Comparison of ENCODE assay signal across 29 cellular contexts in the genomic region with DNA sequence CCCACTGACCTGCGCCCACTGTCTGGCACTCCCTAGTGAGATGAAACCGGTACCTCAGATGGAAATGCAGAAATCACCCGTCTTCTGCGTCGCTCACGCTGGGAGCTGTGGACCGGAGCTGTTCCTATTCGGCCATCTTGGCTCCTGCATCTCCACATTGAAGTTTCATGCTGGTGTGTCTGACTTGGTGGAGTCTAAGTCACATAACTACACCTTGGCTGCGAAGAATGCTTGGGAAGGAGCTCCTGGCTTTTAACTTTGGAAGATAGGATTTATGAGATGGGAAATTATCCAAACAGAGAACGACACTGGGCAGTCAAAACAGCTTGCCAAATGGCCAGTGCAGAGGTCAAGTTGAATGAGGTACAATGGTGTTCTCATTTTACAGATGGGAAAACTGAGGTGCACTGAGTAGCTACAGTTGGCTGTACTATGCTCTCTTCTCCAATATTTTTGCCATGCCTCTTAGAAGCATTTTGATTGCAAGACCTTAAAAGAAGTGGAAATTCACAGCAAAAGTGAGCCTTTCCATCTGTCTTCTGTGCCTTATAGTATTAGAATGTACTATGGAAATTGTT. TPM values are rescaled to one million over a fixed set of nuclear protein-coding genes. Genes with fewer than 3 reads are reported as not detected.
DNase-seq lines count a peak whose midpoint lies in the region; ATAC-seq and TF ChIP-seq lines count a peak whose summit lies in the region.
"Had no signal": no experiment of that assay in that cellular context is flagged by ENCODE, and none has a peak within 500 bp of the region (broad histone marks: within the 10 kb centered on the region; RNA-seq: fewer than 3 reads in every experiment).

No MANE protein-coding gene starts in this region.

- peak overlapping the region; percentile 59; the same call in 1 of the 2 replicates for H3K9ac ChIP-seq in KMS-11

- H3K27ac Mint-ChIP-seq in progenitor cell of endocrine pancreas, result peak overlapping the region; percentile 71
- H3K27ac Mint-ChIP-seq: activated CD4-positive, alpha-beta memory T cell treated with anti-CD3 and anti-CD28 coated beads, Interleukin-2, amount 10 ng/mL, durations not matched to agents 7 days and 5 days; HFFc6; naive thymus-derived CD8-positive, alpha-beta T cell; stimulated activated naive CD8-positive, alpha-beta T cell treated with anti-CD3 and anti-CD28 coated beads, Interleukin-15, amount 100 ng/mL, for 72 hours; T-helper 2 cell treated with Interferon-gamma antibody and Interleukin-4, amounts not matched to agents 5 μg/mL and 100 μg/mL, for 36 hours had no signal

- H3K9me3 ChIP-seq in iPS DF 6.9 (ENCODE audit: control insufficient read depth, insufficient read depth, low read length), result no peaks in the 10 kb centered on the region
- H3K9me3 ChIP-seq: prostate gland, SJSA1, tibial nerve had no signal

- H4K20me1 ChIP-seq in KMS-11 (ENCODE audit: insufficient read depth), result no peaks in the 10 kb centered on the region

- no CpG with 5 or more reads among the region's 10 CpGs for WGBS in iPS DF 6.9 (ENCODE audit: insufficient coverage, insufficient read length)

- H3K79me2 ChIP-seq in KMS-11 (ENCODE audit: insufficient read depth, low read depth), result no peaks in the 10 kb centered on the region

- H3K36me3 ChIP-seq in KMS-11 (ENCODE audit: insufficient read depth) (no peaks in the 10 kb centered on the region), iPS DF 6.9 (ENCODE audit: control insufficient read depth, insufficient read depth, low read length) (no peaks in the 10 kb centered on the region)
- H3K36me3 ChIP-seq: prostate gland, SJSA1, tibial nerve had no signal

- H3K27me3 Mint-ChIP-seq in progenitor cell of endocrine pancreas, result no peaks in the 10 kb centered on the region

- H3K4me2 ChIP-seq in KMS-11, result peak overlapping the region; percentile 1; the same call in 1 of the 2 replicates

- DNase-seq in iPS DF 6.9 (ENCODE audit: low read depth, low spot score) (no peak), progenitor cell of endocrine pancreas (ENCODE audit: low spot score, unreplicated experiment) (no peak), D341Med (ENCODE audit: low spot score) (no peak)
- DNase-seq in NK-92 treated with Interleukin-12 subunit alpha and Interleukin-12 subunit beta, amount 100 ng/mL, for 24 hours (lab: John Stamatoyannopoulos, UW), result no peak
- DNase-seq: activated CD4-positive, alpha-beta memory T cell treated with anti-CD3 and anti-CD28 coated beads, Interleukin-2, amount 10 ng/mL, durations not matched to agents 7 days and 5 days; activated CD4-positive, CD25-positive, alpha-beta regulatory T cell; activated naive CD4-positive, alpha-beta T cell treated with Interleukin-2 at 50 U/mL for 16 hours; amniotic stem cell; dorsolateral prefrontal cortex; foreskin melanocyte; HFFc6; IMR-90; left colon; MM.1S; NCI-H1694 treated with DMSO at 0.1 percent for 48 hours; NCI-H226; small intestine; stimulated activated CD4-positive, alpha-beta T cell treated with anti-CD3 and anti-CD28 coated beads, Interleukin-4, amount 100 ng/mL, for 1 hour; stimulated activated naive CD8-positive, alpha-beta T cell treated with anti-CD3 and anti-CD28 coated beads, Interleukin-15, amount 100 ng/mL, for 72 hours had no signal

- H3K27ac ChIP-seq in KMS-11 (peak overlapping the region; percentile 28; the same call in 1 of the 2 replicates), iPS DF 6.9 (ENCODE audit: low read length) (no peak overlapping the region)
- H3K27ac ChIP-seq: dorsolateral prefrontal cortex, prostate gland, SJSA1, tibial nerve had no signal

- H3K27me3 ChIP-seq in KMS-11 (ENCODE audit: insufficient read depth, low read depth) (no peaks in the 10 kb centered on the region), iPS DF 6.9 (ENCODE audit: control insufficient read depth, insufficient read depth, low read length) (no peaks in the 10 kb centered on the region)
- H3K27me3 ChIP-seq: dorsolateral prefrontal cortex, tibial nerve had no signal

- peak overlapping the region; percentile 70 for H3K4me3 Mint-ChIP-seq in progenitor cell of endocrine pancreas (ENCODE audit: low read depth)
- H3K4me3 Mint-ChIP-seq: activated CD4-positive, alpha-beta memory T cell treated with anti-CD3 and anti-CD28 coated beads, Interleukin-2, amount 10 ng/mL, durations not matched to agents 7 days and 5 days; HFFc6; T-helper 2 cell treated with Interferon-gamma antibody and Interleukin-4, amounts not matched to agents 5 μg/mL and 100 μg/mL, for 36 hours had no signal

- ATAC-seq in SK-N-SH treated with all-trans-retinoic acid at 6 μM for 48 hours, result peak; percentile 34; the same call in 1 of the 3 replicates
- no peak for ATAC-seq in HG03175 (IDR thresholded peaks at IDR 0.05; ENCODE audit: unreplicated experiment)
- ATAC-seq: left colon; naive thymus-derived CD8-positive, alpha-beta T cell; stimulated activated naive CD8-positive, alpha-beta T cell treated with anti-CD3 and anti-CD28 coated beads, Interleukin-15, amount 100 ng/mL, for 72 hours had no signal

- peaks cover 3% of the 10 kb centered on the region for H3K9me3 Mint-ChIP-seq in progenitor cell of endocrine pancreas (ENCODE audit: low read depth)
- H3K9me3 Mint-ChIP-seq: activated CD4-positive, alpha-beta memory T cell treated with anti-CD3 and anti-CD28 coated beads, Interleukin-2, amount 10 ng/mL, durations not matched to agents 7 days and 5 days; HFFc6; T-helper 2 cell treated with Interferon-gamma antibody and Interleukin-4, amounts not matched to agents 5 μg/mL and 100 μg/mL, for 36 hours had no signal

- H3K4me3 ChIP-seq in KMS-11 (IDR thresholded peaks at IDR 0.05; ENCODE audit: insufficient read depth, low read depth, low read length) (no peak overlapping the region), iPS DF 6.9 (ENCODE audit: low read length) (peak overlapping the region; percentile 31; the same call in 1 of the 2 replicates)
- H3K4me3 ChIP-seq: dorsolateral prefrontal cortex, prostate gland, SJSA1, tibial nerve had no signal

- peak overlapping the region; percentile 56 for H2AFZ ChIP-seq in KMS-11 (ENCODE audit: low read depth)

- TF ChIP-seq CTCF in KMS-11 (conservative IDR thresholded peaks at IDR 0.05; ENCODE audit: low read depth, low read length) (no peak), progenitor cell of endocrine pancreas (IDR thresholded peaks at IDR 0.05; ENCODE audit: unreplicated experiment) (no peak)

- peaks cover 5% of the 10 kb centered on the region for H3K4me1 Mint-ChIP-seq in progenitor cell of endocrine pancreas (ENCODE audit: low read depth)
- H3K4me1 Mint-ChIP-seq: activated CD4-positive, alpha-beta memory T cell treated with anti-CD3 and anti-CD28 coated beads, Interleukin-2, amount 10 ng/mL, durations not matched to agents 7 days and 5 days; stimulated activated naive CD8-positive, alpha-beta T cell treated with anti-CD3 and anti-CD28 coated beads, Interleukin-15, amount 100 ng/mL, for 72 hours had no signal

- no peaks in the 10 kb centered on the region for H3K4me1 ChIP-seq in KMS-11 (ENCODE audit: low read depth, poor library complexity, severe bottlenecking)
- no peaks in the 10 kb centered on the region for H3K4me1 ChIP-seq in iPS DF 6.9 (ENCODE audit: control insufficient read depth, insufficient read depth, low read length)
- H3K4me1 ChIP-seq: prostate gland, SJSA1, tibial nerve had no signal

- no peaks in the 10 kb centered on the region for H3K36me3 Mint-ChIP-seq in progenitor cell of endocrine pancreas (ENCODE audit: insufficient read depth)
- H3K36me3 Mint-ChIP-seq: CD8-positive, alpha-beta memory T cell; naive thymus-derived CD8-positive, alpha-beta T cell had no signal

TF ChIP-seq in SK-N-SH treated with all-trans-retinoic acid at 6 μM for 48 hours, 23 proteins besides CTCF, POLR2A, EP300 and RAD21:
- TF ChIP-seq TOX (CRISPR knock-in tag; IDR thresholded peaks at IDR 0.05; ENCODE audit: borderline replicate concordance) (no peak), ZNF8 (CRISPR knock-in tag; IDR thresholded peaks at IDR 0.05) (no peak), ZC3H10 (CRISPR knock-in tag; IDR thresholded peaks at IDR 0.05) (no peak), CSDC2 (CRISPR knock-in tag; IDR thresholded peaks at IDR 0.05) (no peak), BACH2 (CRISPR knock-in tag; IDR thresholded peaks at IDR 0.05; ENCODE audit: borderline replicate concordance) (no peak), ZNF565 (CRISPR knock-in tag; conservative IDR thresholded peaks at IDR 0.05; ENCODE audit: low read depth) (no peak), SNAI2 (CRISPR knock-in tag; IDR thresholded peaks at IDR 0.05) (no peak), ZFP3 (CRISPR knock-in tag; IDR thresholded peaks at IDR 0.05) (no peak), OSR1 (CRISPR knock-in tag; IDR thresholded peaks at IDR 0.05) (no peak), ARNTL (CRISPR knock-in tag; IDR thresholded peaks at IDR 0.05; ENCODE audit: borderline replicate concordance, low read depth) (no peak), ZNF70 (CRISPR knock-in tag; IDR thresholded peaks at IDR 0.05) (no peak), ISL1 (CRISPR knock-in tag; IDR thresholded peaks at IDR 0.05) (no peak)
- TF ChIP-seq, protein P1, sequence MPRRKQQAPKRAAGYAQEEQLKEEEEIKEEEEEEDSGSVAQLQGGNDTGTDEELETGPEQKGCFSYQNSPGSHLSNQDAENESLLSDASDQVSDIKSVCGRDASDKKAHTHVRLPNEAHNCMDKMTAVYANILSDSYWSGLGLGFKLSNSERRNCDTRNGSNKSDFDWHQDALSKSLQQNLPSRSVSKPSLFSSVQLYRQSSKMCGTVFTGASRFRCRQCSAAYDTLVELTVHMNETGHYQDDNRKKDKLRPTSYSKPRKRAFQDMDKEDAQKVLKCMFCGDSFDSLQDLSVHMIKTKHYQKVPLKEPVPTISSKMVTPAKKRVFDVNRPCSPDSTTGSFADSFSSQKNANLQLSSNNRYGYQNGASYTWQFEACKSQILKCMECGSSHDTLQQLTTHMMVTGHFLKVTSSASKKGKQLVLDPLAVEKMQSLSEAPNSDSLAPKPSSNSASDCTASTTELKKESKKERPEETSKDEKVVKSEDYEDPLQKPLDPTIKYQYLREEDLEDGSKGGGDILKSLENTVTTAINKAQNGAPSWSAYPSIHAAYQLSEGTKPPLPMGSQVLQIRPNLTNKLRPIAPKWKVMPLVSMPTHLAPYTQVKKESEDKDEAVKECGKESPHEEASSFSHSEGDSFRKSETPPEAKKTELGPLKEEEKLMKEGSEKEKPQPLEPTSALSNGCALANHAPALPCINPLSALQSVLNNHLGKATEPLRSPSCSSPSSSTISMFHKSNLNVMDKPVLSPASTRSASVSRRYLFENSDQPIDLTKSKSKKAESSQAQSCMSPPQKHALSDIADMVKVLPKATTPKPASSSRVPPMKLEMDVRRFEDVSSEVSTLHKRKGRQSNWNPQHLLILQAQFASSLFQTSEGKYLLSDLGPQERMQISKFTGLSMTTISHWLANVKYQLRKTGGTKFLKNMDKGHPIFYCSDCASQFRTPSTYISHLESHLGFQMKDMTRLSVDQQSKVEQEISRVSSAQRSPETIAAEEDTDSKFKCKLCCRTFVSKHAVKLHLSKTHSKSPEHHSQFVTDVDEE (CRISPR knock-in tag; IDR thresholded peaks at IDR 0.05), result no peak

RNA-seq across cellular contexts. Expression of a gene that starts 36.7 kb away (rescaled TPM):
- total RNA-seq in progenitor cell of endocrine pancreas, result 0.60 TPM in 1 of 2 replicates, not detected in the other
- total RNA-seq: activated CD4-positive, alpha-beta memory T cell treated with anti-CD3 and anti-CD28 coated beads, Interleukin-2, amount 10 ng/mL, durations not matched to agents 7 days and 5 days; bronchial epithelial cell; CD8-positive, alpha-beta memory T cell; HFFc6; IMR-90; left colon; naive thymus-derived CD8-positive, alpha-beta T cell; prostate gland; SJSA1 had no signal
